ENCODE assay signal across 19 cellular contexts in genomic region chr14:74364271-74364880, GRCh38. TPM values are rescaled to one million over a fixed set of nuclear protein-coding genes. Genes with fewer than 3 reads are reported as not detected.
"Had no signal": no experiment of that assay in that cellular context is flagged by ENCODE, and none has a peak within 500 bp of the region (broad histone marks: within the 10 kb centered on the region; RNA-seq: fewer than 3 reads in every experiment).

No MANE protein-coding gene starts in this region.

- H3K4me1 Mint-ChIP-seq: activated CD4-positive, alpha-beta memory T cell treated with anti-CD3 and anti-CD28 coated beads, Interleukin-2, amount 10 ng/mL, durations not matched to agents 7 days and 5 days; nephron had no signal

- H3K27ac Mint-ChIP-seq: activated CD4-positive, alpha-beta memory T cell treated with anti-CD3 and anti-CD28 coated beads, Interleukin-2, amount 10 ng/mL, durations not matched to agents 7 days and 5 days; activated naive CD4-positive, alpha-beta T cell treated with anti-CD3 and anti-CD28 coated beads, Interleukin-2, amount 50 U/mL, for 72 hours; nephron had no signal

- H3K4me1 ChIP-seq: colonic mucosa had no signal

- H2AFZ ChIP-seq: hepatocyte had no signal

- FAIRE-seq: keratinocyte had no signal

- H3K9me3 Mint-ChIP-seq: activated CD4-positive, alpha-beta memory T cell treated with anti-CD3 and anti-CD28 coated beads, Interleukin-2, amount 10 ng/mL, durations not matched to agents 7 days and 5 days; activated naive CD4-positive, alpha-beta T cell treated with anti-CD3 and anti-CD28 coated beads, Interleukin-2, amount 50 U/mL, for 72 hours; nephron had no signal

- ATAC-seq: activated naive CD4-positive, alpha-beta T cell treated with anti-CD3 and anti-CD28 coated beads, Interleukin-2, amount 50 U/mL, for 72 hours; left lung had no signal

- H3K4me3 ChIP-seq: colonic mucosa, esophagus muscularis mucosa, hepatocyte, left lung, sigmoid colon, stomach had no signal

- H3K9me3 ChIP-seq: colonic mucosa, esophagus muscularis mucosa, left lung, sigmoid colon, stomach had no signal

- H3K4me3 Mint-ChIP-seq: activated CD4-positive, alpha-beta memory T cell treated with anti-CD3 and anti-CD28 coated beads, Interleukin-2, amount 10 ng/mL, durations not matched to agents 7 days and 5 days; nephron had no signal

- DNase-seq: activated CD4-positive, alpha-beta memory T cell treated with anti-CD3 and anti-CD28 coated beads, Interleukin-2, amount 10 ng/mL, durations not matched to agents 7 days and 5 days; activated CD4-positive, alpha-beta T cell treated with anti-CD3 and anti-CD28 coated beads for 4 hours; activated effector memory CD4-positive, alpha-beta T cell treated with anti-CD3 and anti-CD28 coated beads, Interleukin-2, amount 50 U/mL, for 16 hours; activated T-cell treated with anti-CD3 and anti-CD28 coated beads, Interleukin-2, amount 50 U/mL, for 48 hours; colonic mucosa; left lung; mammary epithelial cell; sigmoid colon; stimulated activated CD4-positive, alpha-beta T cell treated with anti-CD3 and anti-CD28 coated beads, Interleukin-1b, Interleukin-23, amount 100 ng/mL, for 48 hours; stomach; T-helper 2 cell had no signal

- H3K36me3 ChIP-seq: colonic mucosa, esophagus muscularis mucosa, left lung, sigmoid colon, stomach had no signal

- H3K36me3 Mint-ChIP-seq: activated naive CD4-positive, alpha-beta T cell treated with anti-CD3 and anti-CD28 coated beads, Interleukin-2, amount 50 U/mL, for 72 hours had no signal

- H3K27me3 ChIP-seq: colonic mucosa, left lung had no signal

- H3K4me2 ChIP-seq: hepatocyte had no signal

- H3K27ac ChIP-seq: colonic mucosa, esophagus muscularis mucosa, hepatocyte, left lung, sigmoid colon, stomach had no signal

RNA-seq across cellular contexts. Expression of gene VRTN, which starts 16.1 kb away (rescaled TPM):
- total RNA-seq: activated CD4-positive, alpha-beta memory T cell treated with anti-CD3 and anti-CD28 coated beads, Interleukin-2, amount 10 ng/mL, durations not matched to agents 7 days and 5 days; activated naive CD4-positive, alpha-beta T cell treated with anti-CD3 and anti-CD28 coated beads, Interleukin-2, amount 50 U/mL, for 72 hours; esophagus muscularis mucosa; glomerular endothelial cell; left lung; mammary epithelial cell; osteoblast; sigmoid colon; stomach; urinary bladder had no signal
- polyA plus RNA-seq: hepatocyte, keratinocyte, mammary epithelial cell, stomach, urinary bladder had no signal
